8 cellular contexts compared by ENCODE assay signal in the genomic region with DNA sequence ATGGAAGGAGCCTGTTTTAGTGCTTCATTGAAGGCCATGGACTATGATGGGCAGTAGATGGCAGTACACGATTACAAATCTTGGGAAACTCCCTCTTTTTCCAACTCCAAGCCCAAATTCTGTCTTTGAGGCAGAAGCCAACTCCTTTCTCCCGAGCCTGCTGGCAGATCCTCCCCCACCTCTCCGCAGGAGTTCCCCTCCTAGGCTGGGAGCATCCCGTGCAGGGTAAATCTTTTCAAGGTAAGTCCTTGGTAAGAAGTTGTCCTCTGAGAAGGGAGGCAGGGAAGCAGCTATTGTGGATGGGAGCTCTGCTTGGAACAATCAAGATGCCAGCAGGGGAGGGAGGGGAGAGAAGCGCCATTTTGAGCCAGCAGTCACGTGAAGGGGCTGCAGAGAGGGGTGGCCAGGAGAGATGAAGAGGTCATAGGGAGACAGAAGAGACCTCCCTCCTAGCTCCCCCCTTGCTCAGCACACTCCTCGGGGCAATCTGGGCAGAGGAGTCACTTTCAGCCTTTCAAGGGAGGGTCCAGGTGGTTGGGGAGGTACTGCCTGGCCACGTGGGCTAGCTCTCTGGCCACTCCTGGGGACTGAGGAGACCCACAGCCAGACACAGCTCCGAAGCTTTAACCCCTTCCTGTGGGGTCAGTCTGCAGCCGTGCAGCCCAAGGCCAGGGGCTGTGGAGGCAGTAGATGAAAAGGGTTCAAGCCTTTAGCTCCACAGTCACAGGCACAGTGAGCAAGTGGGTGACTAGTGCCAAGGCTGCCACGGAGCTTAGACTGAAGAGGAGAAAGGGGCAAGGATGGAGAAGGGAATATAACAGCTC. TPM values are rescaled to one million over a fixed set of nuclear protein-coding genes. Genes with fewer than 3 reads are reported as not detected.
A peak's percentile ranks its signal among the peaks of the same experiment; 100 is the strongest.
DNase-seq lines count a peak whose midpoint lies in the region; ATAC-seq and TF ChIP-seq lines count a peak whose summit lies in the region.

No MANE protein-coding gene starts in this region.

- H3K36me3 Mint-ChIP-seq in CD14-positive monocyte, result no peaks in the 10 kb centered on the region

- TF ChIP-seq CTCF in CD14-positive monocyte (IDR thresholded peaks at IDR 0.05) (peak; percentile 17), ascending aorta (IDR thresholded peaks at IDR 0.05) (peak; percentile 59 to 70 (median 68))

- DNase-seq in CD14-positive monocyte (ENCODE audit: low spot score), result no peak
- peak; percentile 81 to 91 for DNase-seq in HAP-1 (ENCODE audit: low spot score in 2 of 2)
- peak; percentile 48 for DNase-seq in NCI-H345 treated with DMSO at 0.1 percent for 48 hours (lab: John Stamatoyannopoulos, UW; ENCODE audit: unreplicated experiment)
- DNase-seq in ascending aorta (ENCODE audit: low spot score in 2 of 2), result no peak
- peak; percentile 39 for DNase-seq in left ventricle myocardium superior
- DNase-seq in posterior vena cava (ENCODE audit: low spot score), result peak; percentile 81
- DNase-seq in GM19238 (ENCODE audit: insufficient read length, low spot score), result no peak
- no peak for DNase-seq in cortex of kidney (lab: John Stamatoyannopoulos, UW)

- H3K4me3 Mint-ChIP-seq in CD14-positive monocyte, result no peak overlapping the region

- no peaks in the 10 kb centered on the region for H3K36me3 ChIP-seq in HAP-1 (replicated peaks)
- H3K36me3 ChIP-seq in ascending aorta, result peaks cover 0 to 14% of the 10 kb centered on the region in 2 donors

- peaks cover 6% of the 10 kb centered on the region for H3K4me1 ChIP-seq in HAP-1
- peaks cover 3 to 10% of the 10 kb centered on the region in 2 donors for H3K4me1 ChIP-seq in ascending aorta

- in situ Hi-C loops in HAP-1 (cut with MboI; ENCODE audit: low sequenced_read_pairs), result loop anchor here (5.0 to 25.0 kb wide), 5 partner anchors 168 to 783 kb away; a partner anchor contains a TSS

- H3K9me3 ChIP-seq in HAP-1, result no peaks in the 10 kb centered on the region
- H3K9me3 ChIP-seq in ascending aorta, result no peaks in the 10 kb centered on the region

- peaks cover 0 to 2% (median 1%) of the 10 kb centered on the region in 3 donors for H3K27me3 Mint-ChIP-seq in CD14-positive monocyte (ENCODE audit: low read depth in 3 of 3)

- no peaks in the 10 kb centered on the region for H3K27me3 ChIP-seq in HAP-1 (ENCODE audit: low read depth)
- no peaks in the 10 kb centered on the region for H3K27me3 ChIP-seq in ascending aorta

- peak overlapping the region; percentile 76 to 78 for H3K27ac ChIP-seq in ascending aorta

- H3K4me3 ChIP-seq in HAP-1 (peak overlapping the region; percentile 44), ascending aorta (peak overlapping the region; percentile 51 to 71)

- intact Hi-C loops in CD14-positive monocyte (cut with micrococcal nuclease) (no loop called here), ascending aorta (cut with DNase I) (loop anchor here (2.0 to 10.0 kb wide), 4 partner anchors 176 to 478 kb away; a partner anchor contains a TSS), left ventricle myocardium superior (cut with micrococcal nuclease) (no loop called here), posterior vena cava (cut with DNase I) (loop anchor here in 1 of 2 donors (2.0 kb wide), 1 partner anchor 172 kb away; no protein-coding TSS in a partner anchor)

- H3K4me1 Mint-ChIP-seq in CD14-positive monocyte, result peaks cover 3% of the 10 kb centered on the region

- H3K27ac Mint-ChIP-seq in CD14-positive monocyte, result peak overlapping the region in 1 of 7 donors; percentile 25

- peaks cover 0 to 3% (median 0%) of the 10 kb centered on the region in 7 donors for H3K9me3 Mint-ChIP-seq in CD14-positive monocyte

- ATAC-seq in left ventricle myocardium superior, result peak; percentile 87

RNA-seq across cellular contexts. Expression of a gene that starts 9.6 kb away (rescaled TPM):
- 1 to 10 TPM; 1.9 to 2.5 TPM for polyA plus RNA-seq in CD14-positive monocyte
- total RNA-seq in ascending aorta, result 2.8 TPM
- 8.2 TPM for total RNA-seq in left ventricle myocardium superior
- 10 to 100 TPM; 23.1 to 42.2 TPM for total RNA-seq in posterior vena cava

RNA-seq across cellular contexts. Expression of a gene that starts 51.5 kb away (rescaled TPM):
- polyA plus RNA-seq in CD14-positive monocyte, result not detected
- total RNA-seq in ascending aorta, result 23.2 TPM
- total RNA-seq in left ventricle myocardium superior, result 3.1 TPM
- total RNA-seq in posterior vena cava, result 1 to 10 TPM; 6.8 to 9.4 TPM

Comparison
In these comparisons a context has a peak if more than half of its experiments do, and no peak if none do; other contexts are left out.
1. DNase-seq: peak in HAP-1 (2 of 2), NCI-H345 treated with DMSO at 0.1 percent for 48 hours (single experiment), left ventricle myocardium superior (single experiment) and posterior vena cava (single experiment); none in CD14-positive monocyte (single experiment), ascending aorta (0 of 2), GM19238 (single experiment) and cortex of kidney (single experiment).